In genomic region chr13:110883539-110883938, GRCh38 we compare ENCODE assay signal across 3 cellular contexts.
A peak's percentile ranks its signal among the peaks of the same experiment; 100 is the strongest.
TF ChIP-seq lines count a peak whose summit lies in the region.

No MANE protein-coding gene starts in this region.

TF ChIP-seq in HEK293, 187 proteins besides CTCF, POLR2A, EP300 and RAD21:
- TF ChIP-seq SCRT2 (tag by site-specific recombination; IDR thresholded peaks at IDR 0.05) (peak; percentile 65; the same call in 1 of the 2 replicates), KLF17 (tag by site-specific recombination; IDR thresholded peaks at IDR 0.05) (no peak), TCF7L2 (IDR thresholded peaks at IDR 0.05; ENCODE audit: borderline replicate concordance, low read depth, low read length) (no peak)

TF ChIP-seq in H1, 55 proteins besides CTCF, POLR2A, EP300 and RAD21:
- TF ChIP-seq ATF3 (IDR thresholded peaks at IDR 0.05; ENCODE audit: insufficient read depth, low read depth, low read length) (no peak), SP2 (IDR thresholded peaks at IDR 0.05; ENCODE audit: low read length) (no peak), SIRT6 (IDR thresholded peaks at IDR 0.05; ENCODE audit: low read length) (no peak), TBP (IDR thresholded peaks at IDR 0.05; ENCODE audit: low read depth, low read length) (no peak), MAX (IDR thresholded peaks at IDR 0.05) (no peak), NANOG (IDR thresholded peaks at IDR 0.05; ENCODE audit: insufficient read depth, low read depth, low read length, poor library complexity, severe bottlenecking) (no peak), BACH1 (IDR thresholded peaks at IDR 0.05; ENCODE audit: low read length) (no peak), SIN3A (conservative IDR thresholded peaks at IDR 0.05 in 1 of 2, IDR thresholded peaks at IDR 0.05 in 1 of 2; ENCODE audit: low read depth in 1 of 2, low read length in 2 of 2) (no peak), ASH2L (IDR thresholded peaks at IDR 0.05; ENCODE audit: low read length) (no peak), CHD2 (IDR thresholded peaks at IDR 0.05; ENCODE audit: low read length) (no peak), CEBPB (IDR thresholded peaks at IDR 0.05; ENCODE audit: low read depth, low read length) (no peak), EGR1 (IDR thresholded peaks at IDR 0.05; ENCODE audit: borderline replicate concordance, low read depth, low read length) (no peak), KDM4A (IDR thresholded peaks at IDR 0.05; ENCODE audit: low read depth, low read length, severe bottlenecking) (no peak), JUND (IDR thresholded peaks at IDR 0.05; ENCODE audit: low read length) (no peak), BRCA1 (IDR thresholded peaks at IDR 0.05; ENCODE audit: low read depth, low read length) (no peak), CBX5 (IDR thresholded peaks at IDR 0.05; ENCODE audit: low read depth, low read length) (no peak), TAF1 (IDR thresholded peaks at IDR 0.05; ENCODE audit: low read depth, low read length) (no peak)

TF ChIP-seq in GM23338, 12 proteins besides CTCF, POLR2A, EP300 and RAD21:
- TF ChIP-seq ZNF462 (CRISPR knock-in tag; IDR thresholded peaks at IDR 0.05) (no peak), EZH2 (IDR thresholded peaks at IDR 0.05; ENCODE audit: low read depth, unreplicated experiment) (no peak), JUNB (IDR thresholded peaks at IDR 0.05; ENCODE audit: unreplicated experiment) (no peak), STAT1 (IDR thresholded peaks at IDR 0.05; ENCODE audit: unreplicated experiment) (no peak), EZH2phosphoT487 (IDR thresholded peaks at IDR 0.05; ENCODE audit: unreplicated experiment) (no peak), ETS1 (IDR thresholded peaks at IDR 0.05) (no peak), CREB1 (CRISPR knock-in tag; IDR thresholded peaks at IDR 0.05; ENCODE audit: low read depth) (no peak), REST (IDR thresholded peaks at IDR 0.05; ENCODE audit: unreplicated experiment) (no peak), NANOG (IDR thresholded peaks at IDR 0.05; ENCODE audit: borderline replicate concordance) (no peak), ZNF331 (CRISPR knock-in tag; IDR thresholded peaks at IDR 0.05; ENCODE audit: low read depth) (no peak), POLR2AphosphoS5 (IDR thresholded peaks at IDR 0.05; ENCODE audit: low read depth) (no peak), ZNF114 (CRISPR knock-in tag; IDR thresholded peaks at IDR 0.05) (no peak)
TF ChIP-seq in GM23338: peak in this region for 0.
